In genomic region chr6:136792066-136792944, GRCh38 we compare ENCODE assay signal across 1 cellular context.
TF ChIP-seq lines count a peak whose summit lies in the region.

MAP3K5 (minus strand) TSS chr6:136792477; CDS start chr6:136792157, 320 bp downstream.

TF ChIP-seq in HepG2, 621 proteins besides CTCF, POLR2A, EP300 and RAD21 (continued from another document and continues in another):
- TF ChIP-seq, protein P1, sequence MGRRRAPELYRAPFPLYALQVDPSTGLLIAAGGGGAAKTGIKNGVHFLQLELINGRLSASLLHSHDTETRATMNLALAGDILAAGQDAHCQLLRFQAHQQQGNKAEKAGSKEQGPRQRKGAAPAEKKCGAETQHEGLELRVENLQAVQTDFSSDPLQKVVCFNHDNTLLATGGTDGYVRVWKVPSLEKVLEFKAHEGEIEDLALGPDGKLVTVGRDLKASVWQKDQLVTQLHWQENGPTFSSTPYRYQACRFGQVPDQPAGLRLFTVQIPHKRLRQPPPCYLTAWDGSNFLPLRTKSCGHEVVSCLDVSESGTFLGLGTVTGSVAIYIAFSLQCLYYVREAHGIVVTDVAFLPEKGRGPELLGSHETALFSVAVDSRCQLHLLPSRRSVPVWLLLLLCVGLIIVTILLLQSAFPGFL (CRISPR knock-in tag; IDR thresholded peaks at IDR 0.05), result no peak
- TF ChIP-seq SOX13 (IDR thresholded peaks at IDR 0.05), result no peak
- no peak for TF ChIP-seq SOX13 (CRISPR knock-in tag; conservative IDR thresholded peaks at IDR 0.05 in 1 of 2, IDR thresholded peaks at IDR 0.05 in 1 of 2)
- no peak for TF ChIP-seq MXI1 (IDR thresholded peaks at IDR 0.05; ENCODE audit: borderline replicate concordance, low read depth, low read length)
- TF ChIP-seq ZNF44 (CRISPR knock-in tag; IDR thresholded peaks at IDR 0.05), result no peak
- TF ChIP-seq ZNF598 (CRISPR knock-in tag; IDR thresholded peaks at IDR 0.05; ENCODE audit: borderline replicate concordance), result peak; percentile 38; the same call in 1 of the 2 replicates
- TF ChIP-seq FOXC1 (CRISPR knock-in tag; IDR thresholded peaks at IDR 0.05; ENCODE audit: borderline replicate concordance), result no peak
- no peak for TF ChIP-seq HNRNPL (IDR thresholded peaks at IDR 0.05; ENCODE audit: low read depth, low read length)
- TF ChIP-seq, protein P2, sequence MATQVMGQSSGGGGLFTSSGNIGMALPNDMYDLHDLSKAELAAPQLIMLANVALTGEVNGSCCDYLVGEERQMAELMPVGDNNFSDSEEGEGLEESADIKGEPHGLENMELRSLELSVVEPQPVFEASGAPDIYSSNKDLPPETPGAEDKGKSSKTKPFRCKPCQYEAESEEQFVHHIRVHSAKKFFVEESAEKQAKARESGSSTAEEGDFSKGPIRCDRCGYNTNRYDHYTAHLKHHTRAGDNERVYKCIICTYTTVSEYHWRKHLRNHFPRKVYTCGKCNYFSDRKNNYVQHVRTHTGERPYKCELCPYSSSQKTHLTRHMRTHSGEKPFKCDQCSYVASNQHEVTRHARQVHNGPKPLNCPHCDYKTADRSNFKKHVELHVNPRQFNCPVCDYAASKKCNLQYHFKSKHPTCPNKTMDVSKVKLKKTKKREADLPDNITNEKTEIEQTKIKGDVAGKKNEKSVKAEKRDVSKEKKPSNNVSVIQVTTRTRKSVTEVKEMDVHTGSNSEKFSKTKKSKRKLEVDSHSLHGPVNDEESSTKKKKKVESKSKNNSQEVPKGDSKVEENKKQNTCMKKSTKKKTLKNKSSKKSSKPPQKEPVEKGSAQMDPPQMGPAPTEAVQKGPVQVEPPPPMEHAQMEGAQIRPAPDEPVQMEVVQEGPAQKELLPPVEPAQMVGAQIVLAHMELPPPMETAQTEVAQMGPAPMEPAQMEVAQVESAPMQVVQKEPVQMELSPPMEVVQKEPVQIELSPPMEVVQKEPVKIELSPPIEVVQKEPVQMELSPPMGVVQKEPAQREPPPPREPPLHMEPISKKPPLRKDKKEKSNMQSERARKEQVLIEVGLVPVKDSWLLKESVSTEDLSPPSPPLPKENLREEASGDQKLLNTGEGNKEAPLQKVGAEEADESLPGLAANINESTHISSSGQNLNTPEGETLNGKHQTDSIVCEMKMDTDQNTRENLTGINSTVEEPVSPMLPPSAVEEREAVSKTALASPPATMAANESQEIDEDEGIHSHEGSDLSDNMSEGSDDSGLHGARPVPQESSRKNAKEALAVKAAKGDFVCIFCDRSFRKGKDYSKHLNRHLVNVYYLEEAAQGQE (IDR thresholded peaks at IDR 0.05; ENCODE audit: borderline replicate concordance in 1 of 2, low read depth in 1 of 2, low read length in 2 of 2), result no peak
- TF ChIP-seq, protein P3, sequence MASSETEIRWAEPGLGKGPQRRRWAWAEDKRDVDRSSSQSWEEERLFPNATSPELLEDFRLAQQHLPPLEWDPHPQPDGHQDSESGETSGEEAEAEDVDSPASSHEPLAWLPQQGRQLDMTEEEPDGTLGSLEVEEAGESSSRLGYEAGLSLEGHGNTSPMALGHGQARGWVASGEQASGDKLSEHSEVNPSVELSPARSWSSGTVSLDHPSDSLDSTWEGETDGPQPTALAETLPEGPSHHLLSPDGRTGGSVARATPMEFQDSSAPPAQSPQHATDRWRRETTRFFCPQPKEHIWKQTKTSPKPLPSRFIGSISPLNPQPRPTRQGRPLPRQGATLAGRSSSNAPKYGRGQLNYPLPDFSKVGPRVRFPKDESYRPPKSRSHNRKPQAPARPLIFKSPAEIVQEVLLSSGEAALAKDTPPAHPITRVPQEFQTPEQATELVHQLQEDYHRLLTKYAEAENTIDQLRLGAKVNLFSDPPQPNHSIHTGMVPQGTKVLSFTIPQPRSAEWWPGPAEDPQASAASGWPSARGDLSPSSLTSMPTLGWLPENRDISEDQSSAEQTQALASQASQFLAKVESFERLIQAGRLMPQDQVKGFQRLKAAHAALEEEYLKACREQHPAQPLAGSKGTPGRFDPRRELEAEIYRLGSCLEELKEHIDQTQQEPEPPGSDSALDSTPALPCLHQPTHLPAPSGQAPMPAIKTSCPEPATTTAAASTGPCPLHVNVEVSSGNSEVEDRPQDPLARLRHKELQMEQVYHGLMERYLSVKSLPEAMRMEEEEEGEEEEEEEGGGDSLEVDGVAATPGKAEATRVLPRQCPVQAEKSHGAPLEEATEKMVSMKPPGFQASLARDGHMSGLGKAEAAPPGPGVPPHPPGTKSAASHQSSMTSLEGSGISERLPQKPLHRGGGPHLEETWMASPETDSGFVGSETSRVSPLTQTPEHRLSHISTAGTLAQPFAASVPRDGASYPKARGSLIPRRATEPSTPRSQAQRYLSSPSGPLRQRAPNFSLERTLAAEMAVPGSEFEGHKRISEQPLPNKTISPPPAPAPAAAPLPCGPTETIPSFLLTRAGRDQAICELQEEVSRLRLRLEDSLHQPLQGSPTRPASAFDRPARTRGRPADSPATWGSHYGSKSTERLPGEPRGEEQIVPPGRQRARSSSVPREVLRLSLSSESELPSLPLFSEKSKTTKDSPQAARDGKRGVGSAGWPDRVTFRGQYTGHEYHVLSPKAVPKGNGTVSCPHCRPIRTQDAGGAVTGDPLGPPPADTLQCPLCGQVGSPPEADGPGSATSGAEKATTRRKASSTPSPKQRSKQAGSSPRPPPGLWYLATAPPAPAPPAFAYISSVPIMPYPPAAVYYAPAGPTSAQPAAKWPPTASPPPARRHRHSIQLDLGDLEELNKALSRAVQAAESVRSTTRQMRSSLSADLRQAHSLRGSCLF (CRISPR knock-in tag; IDR thresholded peaks at IDR 0.05; ENCODE audit: borderline replicate concordance), result no peak
- no peak for TF ChIP-seq ZNF501 (CRISPR knock-in tag; IDR thresholded peaks at IDR 0.05)
- TF ChIP-seq ZNF749 (CRISPR knock-in tag; IDR thresholded peaks at IDR 0.05; ENCODE audit: borderline replicate concordance), result no peak
- TF ChIP-seq ZBTB1 (CRISPR knock-in tag; IDR thresholded peaks at IDR 0.05; ENCODE audit: borderline replicate concordance), result no peak
- no peak for TF ChIP-seq FOSL1 (CRISPR knock-in tag; IDR thresholded peaks at IDR 0.05; ENCODE audit: borderline replicate concordance)
- TF ChIP-seq, protein P4, sequence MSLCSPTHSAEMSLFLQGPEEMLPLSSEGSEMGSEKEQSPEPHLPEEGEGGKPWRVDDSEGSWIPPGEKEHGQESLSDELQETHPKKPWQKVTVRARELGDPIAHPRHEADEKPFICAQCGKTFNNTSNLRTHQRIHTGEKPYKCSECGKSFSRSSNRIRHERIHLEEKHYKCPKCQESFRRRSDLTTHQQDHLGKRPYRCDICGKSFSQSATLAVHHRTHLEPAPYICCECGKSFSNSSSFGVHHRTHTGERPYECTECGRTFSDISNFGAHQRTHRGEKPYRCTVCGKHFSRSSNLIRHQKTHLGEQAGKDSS (CRISPR knock-in tag; IDR thresholded peaks at IDR 0.05; ENCODE audit: borderline replicate concordance, low read depth), result no peak
- TF ChIP-seq ZNF777 (CRISPR knock-in tag; IDR thresholded peaks at IDR 0.05), result peak; percentile 85; the same call in 1 of the 2 replicates
- TF ChIP-seq ATAD3A (CRISPR knock-in tag; IDR thresholded peaks at IDR 0.05), result no peak
- TF ChIP-seq ZNF704 (CRISPR knock-in tag; IDR thresholded peaks at IDR 0.05; ENCODE audit: borderline replicate concordance), result peak; percentile 83; the same call in 1 of the 2 replicates
- TF ChIP-seq NR2C2 (CRISPR knock-in tag; IDR thresholded peaks at IDR 0.05; ENCODE audit: borderline replicate concordance), result no peak
- peak; percentile 36; the same call in 1 of the 2 replicates for TF ChIP-seq SALL1 (CRISPR knock-in tag; IDR thresholded peaks at IDR 0.05)
- TF ChIP-seq CBX2 (IDR thresholded peaks at IDR 0.05; ENCODE audit: low read depth, low read length), result no peak
- TF ChIP-seq CBX2 (CRISPR knock-in tag; IDR thresholded peaks at IDR 0.05; ENCODE audit: low read depth), result no peak
- TF ChIP-seq, protein P5, sequence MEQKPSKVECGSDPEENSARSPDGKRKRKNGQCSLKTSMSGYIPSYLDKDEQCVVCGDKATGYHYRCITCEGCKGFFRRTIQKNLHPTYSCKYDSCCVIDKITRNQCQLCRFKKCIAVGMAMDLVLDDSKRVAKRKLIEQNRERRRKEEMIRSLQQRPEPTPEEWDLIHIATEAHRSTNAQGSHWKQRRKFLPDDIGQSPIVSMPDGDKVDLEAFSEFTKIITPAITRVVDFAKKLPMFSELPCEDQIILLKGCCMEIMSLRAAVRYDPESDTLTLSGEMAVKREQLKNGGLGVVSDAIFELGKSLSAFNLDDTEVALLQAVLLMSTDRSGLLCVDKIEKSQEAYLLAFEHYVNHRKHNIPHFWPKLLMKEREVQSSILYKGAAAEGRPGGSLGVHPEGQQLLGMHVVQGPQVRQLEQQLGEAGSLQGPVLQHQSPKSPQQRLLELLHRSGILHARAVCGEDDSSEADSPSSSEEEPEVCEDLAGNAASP (CRISPR knock-in tag; IDR thresholded peaks at IDR 0.05; ENCODE audit: borderline replicate concordance), result no peak
- no peak for TF ChIP-seq ZNF484 (CRISPR knock-in tag; IDR thresholded peaks at IDR 0.05; ENCODE audit: borderline replicate concordance, low read depth)
- no peak for TF ChIP-seq ZNF577 (CRISPR knock-in tag; IDR thresholded peaks at IDR 0.05; ENCODE audit: borderline replicate concordance, low read depth)
- TF ChIP-seq SMARCC2 (IDR thresholded peaks at IDR 0.05), result no peak
- TF ChIP-seq SOX6 (IDR thresholded peaks at IDR 0.05), result no peak
- TF ChIP-seq SOX6 (CRISPR knock-in tag; IDR thresholded peaks at IDR 0.05), result peak; percentile 45; the same call in 1 of the 2 replicates
- TF ChIP-seq, protein P6, sequence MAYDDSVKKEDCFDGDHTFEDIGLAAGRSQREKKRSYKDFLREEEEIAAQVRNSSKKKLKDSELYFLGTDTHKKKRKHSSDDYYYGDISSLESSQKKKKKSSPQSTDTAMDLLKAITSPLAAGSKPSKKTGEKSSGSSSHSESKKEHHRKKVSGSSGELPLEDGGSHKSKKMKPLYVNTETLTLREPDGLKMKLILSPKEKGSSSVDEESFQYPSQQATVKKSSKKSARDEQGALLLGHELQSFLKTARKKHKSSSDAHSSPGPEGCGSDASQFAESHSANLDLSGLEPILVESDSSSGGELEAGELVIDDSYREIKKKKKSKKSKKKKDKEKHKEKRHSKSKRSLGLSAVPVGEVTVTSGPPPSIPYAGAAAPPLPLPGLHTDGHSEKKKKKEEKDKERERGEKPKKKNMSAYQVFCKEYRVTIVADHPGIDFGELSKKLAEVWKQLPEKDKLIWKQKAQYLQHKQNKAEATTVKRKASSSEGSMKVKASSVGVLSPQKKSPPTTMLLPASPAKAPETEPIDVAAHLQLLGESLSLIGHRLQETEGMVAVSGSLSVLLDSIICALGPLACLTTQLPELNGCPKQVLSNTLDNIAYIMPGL (CRISPR knock-in tag; IDR thresholded peaks at IDR 0.05; ENCODE audit: borderline replicate concordance in 1 of 2, low read depth in 1 of 2), result no peak
- TF ChIP-seq GATAD1 (CRISPR knock-in tag; IDR thresholded peaks at IDR 0.05), result no peak
- no peak for TF ChIP-seq HOXA7 (CRISPR knock-in tag; IDR thresholded peaks at IDR 0.05)
- TF ChIP-seq ZNF530 (CRISPR knock-in tag; IDR thresholded peaks at IDR 0.05; ENCODE audit: low read depth), result no peak
- no peak for TF ChIP-seq ZBTB26 (CRISPR knock-in tag; IDR thresholded peaks at IDR 0.05; ENCODE audit: borderline replicate concordance)
- TF ChIP-seq ZBTB7A (CRISPR knock-in tag; IDR thresholded peaks at IDR 0.05), result 0 out of 2 replicates have a peak, but pooled peaks have one; percentile 51
- TF ChIP-seq, protein P7, sequence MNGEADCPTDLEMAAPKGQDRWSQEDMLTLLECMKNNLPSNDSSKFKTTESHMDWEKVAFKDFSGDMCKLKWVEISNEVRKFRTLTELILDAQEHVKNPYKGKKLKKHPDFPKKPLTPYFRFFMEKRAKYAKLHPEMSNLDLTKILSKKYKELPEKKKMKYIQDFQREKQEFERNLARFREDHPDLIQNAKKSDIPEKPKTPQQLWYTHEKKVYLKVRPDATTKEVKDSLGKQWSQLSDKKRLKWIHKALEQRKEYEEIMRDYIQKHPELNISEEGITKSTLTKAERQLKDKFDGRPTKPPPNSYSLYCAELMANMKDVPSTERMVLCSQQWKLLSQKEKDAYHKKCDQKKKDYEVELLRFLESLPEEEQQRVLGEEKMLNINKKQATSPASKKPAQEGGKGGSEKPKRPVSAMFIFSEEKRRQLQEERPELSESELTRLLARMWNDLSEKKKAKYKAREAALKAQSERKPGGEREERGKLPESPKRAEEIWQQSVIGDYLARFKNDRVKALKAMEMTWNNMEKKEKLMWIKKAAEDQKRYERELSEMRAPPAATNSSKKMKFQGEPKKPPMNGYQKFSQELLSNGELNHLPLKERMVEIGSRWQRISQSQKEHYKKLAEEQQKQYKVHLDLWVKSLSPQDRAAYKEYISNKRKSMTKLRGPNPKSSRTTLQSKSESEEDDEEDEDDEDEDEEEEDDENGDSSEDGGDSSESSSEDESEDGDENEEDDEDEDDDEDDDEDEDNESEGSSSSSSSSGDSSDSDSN (CRISPR knock-in tag; IDR thresholded peaks at IDR 0.05), result peak; percentile 89
- TF ChIP-seq ZFP41 (CRISPR knock-in tag; IDR thresholded peaks at IDR 0.05; ENCODE audit: borderline replicate concordance), result no peak
- TF ChIP-seq GTF3A (CRISPR knock-in tag; conservative IDR thresholded peaks at IDR 0.05), result no peak
- no peak; the same call in 1 of the 2 replicates for TF ChIP-seq SAP130 (CRISPR knock-in tag; IDR thresholded peaks at IDR 0.05; ENCODE audit: low read depth)
- no peak; the same call in none of the 2 replicates for TF ChIP-seq YEATS4 (CRISPR knock-in tag; IDR thresholded peaks at IDR 0.05; ENCODE audit: borderline replicate concordance)
- peak; percentile 10; the same call in 1 of the 2 replicates for TF ChIP-seq STAG1 (CRISPR knock-in tag; IDR thresholded peaks at IDR 0.05)
- no peak for TF ChIP-seq PAX8 (CRISPR knock-in tag; IDR thresholded peaks at IDR 0.05; ENCODE audit: borderline replicate concordance)
- no peak for TF ChIP-seq ETV6 (CRISPR knock-in tag; conservative IDR thresholded peaks at IDR 0.05)
- TF ChIP-seq ZBTB14 (CRISPR knock-in tag; IDR thresholded peaks at IDR 0.05), result no peak
